ENCODE assay signal across 11 cellular contexts in the genomic region with DNA sequence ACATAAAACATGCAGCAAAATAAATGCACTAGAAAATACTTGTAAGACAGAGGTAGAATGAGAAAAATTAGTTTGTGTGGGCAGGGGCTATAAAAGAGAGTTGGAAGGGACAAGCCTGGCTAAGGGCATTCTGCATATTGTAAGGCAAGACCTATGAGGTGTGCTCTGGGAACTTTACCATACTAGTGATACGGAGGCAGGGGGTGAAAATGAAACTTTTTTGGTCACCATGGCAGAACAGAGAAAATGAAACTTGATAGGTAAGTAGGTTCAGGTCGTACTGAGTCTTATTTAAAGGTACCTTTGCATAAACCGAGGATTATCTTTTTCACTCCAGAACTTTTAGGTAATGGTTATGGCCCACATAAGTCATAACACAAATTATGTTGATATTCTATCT.
A peak's percentile ranks its signal among the peaks of the same experiment; 100 is the strongest.
DNase-seq lines count a peak whose midpoint lies in the region; ATAC-seq and TF ChIP-seq lines count a peak whose summit lies in the region.
"Had no signal": no experiment of that assay in that cellular context is flagged by ENCODE, and none has a peak within 500 bp of the region (broad histone marks: within the 10 kb centered on the region; RNA-seq: fewer than 3 reads in every experiment).

No MANE protein-coding gene starts in this region.

- peak overlapping the region; percentile 62 for H3K27ac ChIP-seq in temporal lobe (ENCODE audit: low read depth, low read length)

- intact Hi-C loops in CD14-positive monocyte (cut with micrococcal nuclease), result loop anchor here in 1 of 2 donors (10.0 kb wide), 1 partner anchor 1092 kb away; no protein-coding TSS in a partner anchor

- H3K27ac Mint-ChIP-seq in activated naive CD4-positive, alpha-beta T cell treated with anti-CD3 and anti-CD28 coated beads, Interleukin-2, amount 10 ng/mL, durations not matched to agents 7 days and 5 days, result no peak overlapping the region
- no peak overlapping the region for H3K27ac Mint-ChIP-seq in CD14-positive monocyte

- H3K27me3 Mint-ChIP-seq in activated naive CD4-positive, alpha-beta T cell treated with anti-CD3 and anti-CD28 coated beads, Interleukin-2, amount 10 ng/mL, durations not matched to agents 7 days and 5 days, result no peaks in the 10 kb centered on the region
- no peaks in the 10 kb centered on the region for H3K27me3 Mint-ChIP-seq in CD14-positive monocyte (ENCODE audit: low read depth in 3 of 3)
- H3K27me3 Mint-ChIP-seq: central memory CD8-positive, alpha-beta T cell had no signal

- peaks cover 44% of the 10 kb centered on the region for H3K36me3 Mint-ChIP-seq in activated naive CD4-positive, alpha-beta T cell treated with anti-CD3 and anti-CD28 coated beads, Interleukin-2, amount 10 ng/mL, durations not matched to agents 7 days and 5 days
- peaks cover 83 to 90% of the 10 kb centered on the region in 2 donors for H3K36me3 Mint-ChIP-seq in CD14-positive monocyte

- no peak for TF ChIP-seq CTCF in CD14-positive monocyte (IDR thresholded peaks at IDR 0.05)

- ATAC-seq in GM21825 (IDR thresholded peaks at IDR 0.05; ENCODE audit: unreplicated experiment) (peak; percentile 91), HG03354 (IDR thresholded peaks at IDR 0.05; ENCODE audit: poor library complexity, severe bottlenecking, unreplicated experiment) (peak; percentile 91)
- ATAC-seq: left colon had no signal

- peak; percentile 23 for DNase-seq in activated naive CD4-positive, alpha-beta T cell treated with anti-CD3 and anti-CD28 coated beads, Interleukin-2, amount 10 ng/mL, durations not matched to agents 7 days and 5 days
- no peak for DNase-seq in activated naive CD4-positive, alpha-beta T cell treated with Interleukin-2 at 50 U/mL for 16 hours
- DNase-seq in CD14-positive monocyte (ENCODE audit: low spot score) (no peak), islet precursor cell (no peak), NCI-H69 (lab: John Stamatoyannopoulos, UW) (no peak)
- DNase-seq: left colon, SK-N-SH had no signal

- H3K4me1 Mint-ChIP-seq in activated naive CD4-positive, alpha-beta T cell treated with anti-CD3 and anti-CD28 coated beads, Interleukin-2, amount 10 ng/mL, durations not matched to agents 7 days and 5 days, result peaks cover 12% of the 10 kb centered on the region
- no peaks in the 10 kb centered on the region for H3K4me1 Mint-ChIP-seq in CD14-positive monocyte
- H3K4me1 Mint-ChIP-seq: central memory CD8-positive, alpha-beta T cell had no signal

- H3K9me3 Mint-ChIP-seq in activated naive CD4-positive, alpha-beta T cell treated with anti-CD3 and anti-CD28 coated beads, Interleukin-2, amount 10 ng/mL, durations not matched to agents 7 days and 5 days, result no peaks in the 10 kb centered on the region
- no peaks in the 10 kb centered on the region for H3K9me3 Mint-ChIP-seq in CD14-positive monocyte
- H3K9me3 Mint-ChIP-seq: central memory CD8-positive, alpha-beta T cell had no signal

- CTCF ChIA-PET in activated naive CD4-positive, alpha-beta T cell treated with anti-CD3 and anti-CD28 coated beads, Interleukin-2, amount 10 ng/mL, durations not matched to agents 7 days and 5 days (lab: Charles Lee), result no interaction called here

- H3K4me3 Mint-ChIP-seq in activated naive CD4-positive, alpha-beta T cell treated with anti-CD3 and anti-CD28 coated beads, Interleukin-2, amount 10 ng/mL, durations not matched to agents 7 days and 5 days, result no peak overlapping the region
- H3K4me3 Mint-ChIP-seq in CD14-positive monocyte, result no peak overlapping the region
- H3K4me3 Mint-ChIP-seq: central memory CD8-positive, alpha-beta T cell had no signal
